ENCODE assay signal across 8 cellular contexts in the genomic region with DNA sequence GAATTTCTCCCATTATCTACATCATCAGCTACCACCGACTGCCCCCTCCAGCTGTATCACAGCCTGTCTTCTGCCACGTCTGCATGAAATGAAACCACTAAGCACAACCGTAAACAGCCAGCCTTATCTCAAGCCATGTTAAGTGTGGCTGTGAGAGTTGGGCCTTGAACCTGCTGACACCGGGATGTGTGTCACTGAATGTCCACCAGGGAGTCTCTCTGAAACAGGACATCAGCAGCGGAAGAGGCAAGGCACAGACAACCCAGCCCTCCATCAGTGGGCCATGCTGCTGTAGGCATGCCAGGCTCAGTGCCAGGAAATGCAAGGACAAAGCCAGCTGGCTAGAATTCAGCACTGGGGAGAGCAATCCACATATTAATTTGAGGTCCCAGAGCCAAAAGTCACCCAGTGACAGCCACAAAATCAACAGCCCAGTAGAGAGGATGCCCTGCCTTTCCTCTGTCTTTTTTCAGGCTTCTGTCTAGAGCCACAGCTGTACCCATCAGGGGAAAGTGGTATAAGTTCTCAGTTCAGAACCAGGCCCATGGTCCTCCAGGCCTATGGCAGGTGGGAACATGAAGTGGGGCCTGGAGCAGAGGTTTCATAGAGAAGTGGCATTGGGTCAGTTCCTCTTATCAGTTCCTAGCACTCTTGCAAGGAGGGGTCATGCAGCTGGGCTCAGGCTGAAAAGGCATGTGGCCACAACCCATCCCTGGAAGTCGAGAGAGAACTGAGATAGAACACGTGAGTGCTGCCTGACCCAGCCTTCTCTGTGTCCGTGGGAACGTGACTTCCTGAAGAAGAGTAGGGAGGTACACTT.
DNase-seq lines count a peak whose midpoint lies in the region; ATAC-seq and TF ChIP-seq lines count a peak whose summit lies in the region.

No MANE protein-coding gene starts in this region.

- no peak overlapping the region for H3K14ac ChIP-seq in mesenchymal stem cell (ENCODE audit: low read length in 2 of 2)

- H3K9me3 ChIP-seq in upper lobe of right lung (no peaks in the 10 kb centered on the region), mesenchymal stem cell (ENCODE audit: control insufficient read depth, low read length) (peaks cover 3% of the 10 kb centered on the region)

- H2BK5ac ChIP-seq in mesenchymal stem cell (ENCODE audit: low read depth, low read length, poor library complexity, severe bottlenecking): no peak overlapping the region

- H3K4ac ChIP-seq in mesenchymal stem cell (ENCODE audit: low read depth in 1 of 2, low read length in 2 of 2): no peak overlapping the region

- no peak overlapping the region for H3K27ac ChIP-seq in upper lobe of right lung
- H3K27ac ChIP-seq in mesenchymal stem cell (ENCODE audit: low read length, poor library complexity, severe bottlenecking): no peak overlapping the region

- ATAC-seq in HG02759 (IDR thresholded peaks at IDR 0.05; ENCODE audit: unreplicated experiment) (peak; percentile 65), left cardiac atrium (peak; percentile 96 to 98), upper lobe of right lung (peak; percentile 94)

- DNase-seq in COR-L47 (lab: John Stamatoyannopoulos, UW): peak; percentile 40
- peak; percentile 91 for DNase-seq in RPMI8226
- peak; percentile 31 for DNase-seq in left cardiac atrium
- DNase-seq in upper lobe of right lung: peak; percentile 68
- no peak for DNase-seq in NCI-H446 treated with DMSO at 0.1 percent for 48 hours (lab: John Stamatoyannopoulos, UW)
- DNase-seq in mesenchymal stem cell: no peak
- DNase-seq in stimulated activated naive CD4-positive, alpha-beta T cell treated with Interleukin-2 at 50 U/mL for 16 hours (lab: John Stamatoyannopoulos, UW): no peak

- H2AK5ac ChIP-seq in mesenchymal stem cell (ENCODE audit: low read length, severe bottlenecking): no peak overlapping the region

- H3K27me3 ChIP-seq in upper lobe of right lung (no peaks in the 10 kb centered on the region), mesenchymal stem cell (ENCODE audit: control insufficient read depth in 1 of 2, insufficient read depth in 1 of 2, low read length in 2 of 2) (no peaks in the 10 kb centered on the region)

- H3K79me1 ChIP-seq in mesenchymal stem cell (replicated peaks; ENCODE audit: low read length, poor library complexity, severe bottlenecking): no peaks in the 10 kb centered on the region

- no peak for TF ChIP-seq CTCF in upper lobe of right lung (IDR thresholded peaks at IDR 0.05)

- no peak overlapping the region for H4K91ac ChIP-seq in mesenchymal stem cell (ENCODE audit: low read length)

- H4K8ac ChIP-seq in mesenchymal stem cell (ENCODE audit: low read length): no peak overlapping the region

- no peak overlapping the region for H3K4me2 ChIP-seq in mesenchymal stem cell (ENCODE audit: low read length, poor library complexity, severe bottlenecking)

- no peaks in the 10 kb centered on the region for H3K36me3 ChIP-seq in upper lobe of right lung
- H3K36me3 ChIP-seq in mesenchymal stem cell (ENCODE audit: control insufficient read depth in 1 of 2, insufficient read depth in 2 of 2, low read depth in 1 of 2, low read length in 2 of 2): no peaks in the 10 kb centered on the region

- H3K9ac ChIP-seq in mesenchymal stem cell (ENCODE audit: low read length): no peak overlapping the region

- peaks cover 11% of the 10 kb centered on the region for H3K4me1 ChIP-seq in upper lobe of right lung
- no peaks in the 10 kb centered on the region for H3K4me1 ChIP-seq in mesenchymal stem cell (ENCODE audit: control insufficient read depth, insufficient read depth, low read depth, low read length)

- H3K18ac ChIP-seq in mesenchymal stem cell (ENCODE audit: low read depth in 1 of 2, low read length in 2 of 2): no peak overlapping the region

- no peak overlapping the region for H2AFZ ChIP-seq in mesenchymal stem cell (ENCODE audit: low read depth, low read length)

- H3K4me3 ChIP-seq in upper lobe of right lung (no peak overlapping the region), mesenchymal stem cell (ENCODE audit: insufficient read depth in 1 of 2, low read depth in 1 of 2, low read length in 2 of 2) (no peak overlapping the region)

- H2BK120ac ChIP-seq in mesenchymal stem cell (ENCODE audit: low read depth, low read length): no peak overlapping the region

- H2BK12ac ChIP-seq in mesenchymal stem cell (ENCODE audit: low read length in 2 of 2): peak overlapping the region in 1 of 2 experiments; percentile 4

- WGBS in mesenchymal stem cell: 78% methylated on average over 9 of the region's 9 CpGs

- no peak overlapping the region for H2BK15ac ChIP-seq in mesenchymal stem cell (ENCODE audit: low read depth, poor library complexity, severe bottlenecking)

- no peak overlapping the region for H3K23ac ChIP-seq in mesenchymal stem cell (ENCODE audit: low read length in 2 of 2)

- intact Hi-C loops in left cardiac atrium (cut with DNase I) (no loop called here), upper lobe of right lung (cut with DNase I) (no loop called here)

Comparison
In these comparisons a context has a peak if more than half of its experiments do, and no peak if none do; other contexts are left out.
1. DNase-seq: peak in COR-L47 (single experiment), RPMI8226 (single experiment), left cardiac atrium (single experiment) and upper lobe of right lung (single experiment); none in NCI-H446 treated with DMSO at 0.1 percent for 48 hours (single experiment), mesenchymal stem cell (single experiment) and stimulated activated naive CD4-positive, alpha-beta T cell treated with Interleukin-2 at 50 U/mL for 16 hours (single experiment).
2. Peak in every context shown above with its lines, with median percentiles within 50 percentile points of each other: ATAC-seq.